ENCODE assay signal across 11 cellular contexts in genomic region chr7:151408498-151408838, GRCh38. TPM values are rescaled to one million over a fixed set of nuclear protein-coding genes. Genes with fewer than 3 reads are reported as not detected.
DNase-seq lines count a peak whose midpoint lies in the region; ATAC-seq and TF ChIP-seq lines count a peak whose summit lies in the region.
"Had no signal": no experiment of that assay in that cellular context is flagged by ENCODE, and none has a peak within 500 bp of the region (broad histone marks: within the 10 kb centered on the region; RNA-seq: fewer than 3 reads in every experiment).

No MANE protein-coding gene starts in this region.

- intact Hi-C loops in PC-3 (cut with micrococcal nuclease), result no loop called here

- H3K27me3 ChIP-seq in BLaER1 (peaks cover 81% of the 10 kb centered on the region), HUES48 (ENCODE audit: control insufficient read depth, insufficient read depth, low read length) (peaks cover 43% of the 10 kb centered on the region), PC-3 (ENCODE audit: low read length) (peaks cover 10% of the 10 kb centered on the region)

- peaks cover 1% of the 10 kb centered on the region for H3K36me3 Mint-ChIP-seq in chondrocyte (ENCODE audit: low read depth)
- peaks cover 0 to 2% (median 0%) of the 10 kb centered on the region in 3 donors for H3K36me3 Mint-ChIP-seq in naive thymus-derived CD8-positive, alpha-beta T cell

- TF ChIP-seq CTCF in chondrocyte (IDR thresholded peaks at IDR 0.05), result no peak
- TF ChIP-seq CTCF in PC-3 (conservative IDR thresholded peaks at IDR 0.05; ENCODE audit: low read depth, low read length), result no peak

- H3K27ac Mint-ChIP-seq in chondrocyte (ENCODE audit: unreplicated experiment), result no peak overlapping the region
- peak overlapping the region; percentile 61 to 94 (median 86) for H3K27ac Mint-ChIP-seq in naive thymus-derived CD8-positive, alpha-beta T cell

- H3K4me3 Mint-ChIP-seq in chondrocyte (ENCODE audit: unreplicated experiment), result no peak overlapping the region
- peak overlapping the region; percentile 52 to 90 (median 80) for H3K4me3 Mint-ChIP-seq in naive thymus-derived CD8-positive, alpha-beta T cell

- H3K79me2 ChIP-seq in PC-3 (ENCODE audit: low read length), result no peaks in the 10 kb centered on the region

- H3K9me3 ChIP-seq in BLaER1, result no peaks in the 10 kb centered on the region
- H3K9me3 ChIP-seq in HUES48 (ENCODE audit: control insufficient read depth, insufficient read depth, low read length), result no peaks in the 10 kb centered on the region
- H3K9me3 ChIP-seq in PC-3 (ENCODE audit: low read length), result no peaks in the 10 kb centered on the region
- H3K9me3 ChIP-seq: thoracic aorta had no signal

- H3K4me1 ChIP-seq in BLaER1 (peaks cover 70% of the 10 kb centered on the region), HUES48 (ENCODE audit: control insufficient read depth, insufficient read depth, low read length) (peaks cover 20% of the 10 kb centered on the region), PC-3 (ENCODE audit: insufficient read depth, low read length) (no peaks in the 10 kb centered on the region)

- no peak overlapping the region for H3K27ac ChIP-seq in BLaER1
- H3K27ac ChIP-seq in HUES48 (ENCODE audit: low read depth, low read length), result peak overlapping the region; percentile 70
- H3K27ac ChIP-seq in PC-3 (ENCODE audit: low read length), result no peak overlapping the region
- H3K27ac ChIP-seq: C4-2B, thoracic aorta had no signal

- H3K27me3 Mint-ChIP-seq in chondrocyte (ENCODE audit: low read depth), result peaks cover 42% of the 10 kb centered on the region
- peaks cover 6 to 29% (median 24%) of the 10 kb centered on the region in 5 donors for H3K27me3 Mint-ChIP-seq in naive thymus-derived CD8-positive, alpha-beta T cell

- ATAC-seq in naive thymus-derived CD8-positive, alpha-beta T cell, result no peak
- no peak for ATAC-seq in PC-3

- CTCF ChIA-PET in PC-3 (lab: Charles Lee), result no interaction called here

- POLR2A ChIA-PET in naive thymus-derived CD8-positive, alpha-beta T cell (lab: Charles Lee), result no interaction called here
- POLR2A ChIA-PET in PC-3 (lab: Charles Lee; ENCODE audit: unreplicated experiment), result no interaction called here

- H3K36me3 ChIP-seq in BLaER1, result no peaks in the 10 kb centered on the region
- 0 out of 2 replicates have a peak, but pooled peaks cover 8% of the 10 kb centered on the region for H3K36me3 ChIP-seq in HUES48 (ENCODE audit: control insufficient read depth, insufficient read depth, low read length)
- no peaks in the 10 kb centered on the region for H3K36me3 ChIP-seq in PC-3 (ENCODE audit: low read depth, low read length)
- H3K36me3 ChIP-seq: thoracic aorta had no signal

- H2AFZ ChIP-seq in PC-3 (ENCODE audit: low read length), result no peak overlapping the region

- H3F3A ChIP-seq in PC-3 (ENCODE audit: low read length, unreplicated experiment), result no peaks in the 10 kb centered on the region

- peaks cover 16% of the 10 kb centered on the region for H3K4me1 Mint-ChIP-seq in chondrocyte (ENCODE audit: low read depth)
- peaks cover 7 to 31% (median 22%) of the 10 kb centered on the region in 4 donors for H3K4me1 Mint-ChIP-seq in naive thymus-derived CD8-positive, alpha-beta T cell

- H3K4me2 ChIP-seq in BLaER1, result peak overlapping the region; percentile 90
- no peak overlapping the region for H3K4me2 ChIP-seq in PC-3 (ENCODE audit: low read length)

- H3K9ac ChIP-seq in BLaER1, result no peak overlapping the region
- H3K9ac ChIP-seq in HUES48 (ENCODE audit: low read depth, low read length), result no peak overlapping the region
- H3K9ac ChIP-seq in PC-3 (ENCODE audit: low read length), result no peak overlapping the region

- DNase-seq in chondrocyte (ENCODE audit: low spot score) (peak; percentile 55), C1 segment of cervical spinal cord (lab: John Stamatoyannopoulos, UW) (no peak), NCI-H2171 (lab: John Stamatoyannopoulos, UW) (no peak), HuH-7.5 (ENCODE audit: low spot score) (no peak), PC-3 (no peak)
- no peak for DNase-seq in naive thymus-derived CD8-positive, alpha-beta T cell
- DNase-seq: NCI-H1092 treated with DMSO at 0.1 percent for 48 hours had no signal

- H4K20me1 ChIP-seq in BLaER1, result peaks cover 25% of the 10 kb centered on the region
- no peaks in the 10 kb centered on the region for H4K20me1 ChIP-seq in PC-3 (ENCODE audit: low read length)

- no peaks in the 10 kb centered on the region for H3K9me2 ChIP-seq in PC-3 (replicated peaks; ENCODE audit: low read length)

- no TSS peak for BruUV-seq in PC-3 (replicated peaks; lab: Mats Ljungman, UMichigan)

- no peaks in the 10 kb centered on the region for H3K9me3 Mint-ChIP-seq in chondrocyte (ENCODE audit: low read depth)
- no peaks in the 10 kb centered on the region for H3K9me3 Mint-ChIP-seq in naive thymus-derived CD8-positive, alpha-beta T cell

- H3K4me3 ChIP-seq in BLaER1 (peak overlapping the region; percentile 66), HUES48 (ENCODE audit: low read depth, low read length) (peak overlapping the region; percentile 84), PC-3 (ENCODE audit: low read length) (no peak overlapping the region)

RNA-seq across cellular contexts. Expression of gene WDR86, which starts 1.4 kb away (rescaled TPM):
- total RNA-seq in chondrocyte (not detected in 3 replicates), PC-3 (2014; rRNA removed) (not detected in 2 replicates)
- under 1 TPM; 0.47 to 0.85 TPM for total RNA-seq in naive thymus-derived CD8-positive, alpha-beta T cell
- polyA plus RNA-seq in naive thymus-derived CD8-positive, alpha-beta T cell, result 1 to 10 TPM in 1 of 3 donors, under 1 TPM in 2; 0.67 to 1.2 (median 0.81) TPM

RNA-seq across cellular contexts. Expression of gene CRYGN, which starts 31.5 kb away (rescaled TPM):
- total RNA-seq in chondrocyte (not detected in 3 replicates), PC-3 (2014; rRNA removed) (0.11 TPM in 1 of 2 replicates, not detected in the other)
- total RNA-seq in naive thymus-derived CD8-positive, alpha-beta T cell, result 1 to 10 TPM in 1 of 2 experiments, under 1 TPM in 1; 0.39 to 1.2 TPM
- under 1 TPM; 0.35 to 0.69 (median 0.65) TPM for polyA plus RNA-seq in naive thymus-derived CD8-positive, alpha-beta T cell
